8 cellular contexts compared by ENCODE assay signal in the genomic region with DNA sequence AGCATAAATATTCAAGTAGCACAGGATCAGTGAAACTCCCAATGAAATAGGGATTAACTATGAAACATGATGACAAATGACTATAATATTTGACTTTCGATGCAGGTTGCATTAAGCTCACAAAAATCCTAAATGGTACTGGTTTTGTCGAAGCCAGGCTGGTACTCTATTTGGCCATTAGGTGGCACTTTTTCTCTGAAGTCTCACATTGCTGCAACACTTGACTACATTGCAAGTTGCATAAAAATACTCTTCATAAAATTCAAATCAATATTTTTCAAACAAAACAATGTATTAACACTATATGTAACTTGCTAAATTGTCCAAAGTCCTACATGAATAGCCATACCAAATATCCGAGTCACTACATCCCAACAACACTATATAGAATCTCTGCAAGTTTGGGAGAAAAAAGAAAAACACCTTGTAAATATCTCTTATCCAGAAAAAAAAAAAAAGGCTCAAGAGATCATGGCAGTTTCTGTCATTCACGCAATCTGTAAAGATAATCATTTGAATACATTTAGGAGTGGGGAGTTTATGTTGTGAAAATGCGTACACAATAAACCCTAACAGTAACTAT. TPM values are rescaled to one million over a fixed set of nuclear protein-coding genes. Genes with fewer than 3 reads are reported as not detected.
DNase-seq lines count a peak whose midpoint lies in the region; ATAC-seq and TF ChIP-seq lines count a peak whose summit lies in the region.

No MANE protein-coding gene starts in this region.

- DNase-seq in A673 (ENCODE audit: low spot score): peak; percentile 57
- DNase-seq in RWPE2 (ENCODE audit: low spot score): no peak
- DNase-seq in erythroblast (lab: John Stamatoyannopoulos, UW): peak; percentile 61 to 68
- DNase-seq in myocyte (ENCODE audit: low read depth): peak; percentile 54
- no peak for DNase-seq in activated CD8-positive, alpha-beta memory T cell treated with anti-CD3 and anti-CD28 coated beads, Interleukin-2, amount 50 U/mL, for 48 hours

- H3K9me3 ChIP-seq in A673 (ENCODE audit: low read depth, low read length, poor library complexity, severe bottlenecking): no peaks in the 10 kb centered on the region
- H3K9me3 ChIP-seq in RWPE2 (ENCODE audit: severe bottlenecking): no peaks in the 10 kb centered on the region

- intact Hi-C loops in A673 (cut with micrococcal nuclease; ENCODE audit: unreplicated experiment): loop anchor here (1.0 kb wide), 2 partner anchors 238 to 254 kb away; no protein-coding TSS in a partner anchor

- peak; percentile 83 for TF ChIP-seq RAD21 in Ishikawa (IDR thresholded peaks at IDR 0.05; ENCODE audit: low read depth)

- POLR2A ChIA-PET in A673 (lab: Charles Lee; ENCODE audit: low non-redundant PET): no interaction called here

- H3K36me3 ChIP-seq in A673 (ENCODE audit: insufficient read depth, low read length, poor library complexity, severe bottlenecking) (peaks cover 54% of the 10 kb centered on the region), RWPE2 (ENCODE audit: low read depth) (peaks cover 94% of the 10 kb centered on the region)

- H3K27ac ChIP-seq in A673 (ENCODE audit: low read depth, low read length, poor library complexity, severe bottlenecking) (no peak overlapping the region), RWPE2 (ENCODE audit: poor library complexity, severe bottlenecking) (no peak overlapping the region)

- ATAC-seq in RWPE2 (ENCODE audit: low read depth) (peak; percentile 50; the same call in 1 of the 3 replicates), HG02973 (IDR thresholded peaks at IDR 0.05; ENCODE audit: unreplicated experiment) (no peak)

- no peak for TF ChIP-seq POLR2A in erythroblast (IDR thresholded peaks at IDR 0.05; ENCODE audit: low read length)

- H3K4me3 ChIP-seq in A673 (ENCODE audit: low read depth, low read length, poor library complexity, severe bottlenecking): no peak overlapping the region
- H3K4me3 ChIP-seq in RWPE2 (ENCODE audit: severe bottlenecking): no peak overlapping the region

- no peak for TF ChIP-seq EP300 in Ishikawa (IDR thresholded peaks at IDR 0.05; ENCODE audit: borderline replicate concordance)

- H3K4me1 ChIP-seq in A673 (ENCODE audit: insufficient read depth, low read length, poor library complexity, severe bottlenecking) (no peaks in the 10 kb centered on the region), RWPE2 (ENCODE audit: insufficient read depth, poor library complexity, severe bottlenecking) (no peaks in the 10 kb centered on the region)

- BruUV-seq in A673 (replicated peaks; lab: Mats Ljungman, UMichigan): no TSS peak

- CTCF ChIA-PET in A673 (lab: Charles Lee): interaction anchor here (0.7 to 2.9 kb wide), 6 partner anchors 12 to 259 kb away, joined by 3 to 27 read pairs (median 4); no protein-coding TSS in a partner anchor

- H3K27me3 ChIP-seq in A673 (replicated peaks; ENCODE audit: insufficient read depth, low read depth, low read length, poor library complexity) (no peaks in the 10 kb centered on the region), RWPE2 (ENCODE audit: insufficient read depth, poor library complexity, severe bottlenecking) (no peaks in the 10 kb centered on the region)

- TF ChIP-seq CTCF in A673 (conservative IDR thresholded peaks at IDR 0.05; ENCODE audit: low read depth, low read length) (peak; percentile 84), GM12801 (IDR thresholded peaks at IDR 0.05; ENCODE audit: extremely low read depth, insufficient read length) (peak; percentile 33), RWPE2 (IDR thresholded peaks at IDR 0.05; ENCODE audit: poor library complexity, severe bottlenecking) (peak; percentile 85)

TF ChIP-seq in Ishikawa, 13 proteins besides CTCF, POLR2A, EP300 and RAD21:
- TF ChIP-seq TAF1 (IDR thresholded peaks at IDR 0.05; ENCODE audit: low read depth): no peak
- TF ChIP-seq, protein P1, sequence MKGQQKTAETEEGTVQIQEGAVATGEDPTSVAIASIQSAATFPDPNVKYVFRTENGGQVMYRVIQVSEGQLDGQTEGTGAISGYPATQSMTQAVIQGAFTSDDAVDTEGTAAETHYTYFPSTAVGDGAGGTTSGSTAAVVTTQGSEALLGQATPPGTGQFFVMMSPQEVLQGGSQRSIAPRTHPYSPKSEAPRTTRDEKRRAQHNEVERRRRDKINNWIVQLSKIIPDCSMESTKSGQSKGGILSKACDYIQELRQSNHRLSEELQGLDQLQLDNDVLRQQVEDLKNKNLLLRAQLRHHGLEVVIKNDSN (IDR thresholded peaks at IDR 0.05): no peak
- TF ChIP-seq, protein P2, sequence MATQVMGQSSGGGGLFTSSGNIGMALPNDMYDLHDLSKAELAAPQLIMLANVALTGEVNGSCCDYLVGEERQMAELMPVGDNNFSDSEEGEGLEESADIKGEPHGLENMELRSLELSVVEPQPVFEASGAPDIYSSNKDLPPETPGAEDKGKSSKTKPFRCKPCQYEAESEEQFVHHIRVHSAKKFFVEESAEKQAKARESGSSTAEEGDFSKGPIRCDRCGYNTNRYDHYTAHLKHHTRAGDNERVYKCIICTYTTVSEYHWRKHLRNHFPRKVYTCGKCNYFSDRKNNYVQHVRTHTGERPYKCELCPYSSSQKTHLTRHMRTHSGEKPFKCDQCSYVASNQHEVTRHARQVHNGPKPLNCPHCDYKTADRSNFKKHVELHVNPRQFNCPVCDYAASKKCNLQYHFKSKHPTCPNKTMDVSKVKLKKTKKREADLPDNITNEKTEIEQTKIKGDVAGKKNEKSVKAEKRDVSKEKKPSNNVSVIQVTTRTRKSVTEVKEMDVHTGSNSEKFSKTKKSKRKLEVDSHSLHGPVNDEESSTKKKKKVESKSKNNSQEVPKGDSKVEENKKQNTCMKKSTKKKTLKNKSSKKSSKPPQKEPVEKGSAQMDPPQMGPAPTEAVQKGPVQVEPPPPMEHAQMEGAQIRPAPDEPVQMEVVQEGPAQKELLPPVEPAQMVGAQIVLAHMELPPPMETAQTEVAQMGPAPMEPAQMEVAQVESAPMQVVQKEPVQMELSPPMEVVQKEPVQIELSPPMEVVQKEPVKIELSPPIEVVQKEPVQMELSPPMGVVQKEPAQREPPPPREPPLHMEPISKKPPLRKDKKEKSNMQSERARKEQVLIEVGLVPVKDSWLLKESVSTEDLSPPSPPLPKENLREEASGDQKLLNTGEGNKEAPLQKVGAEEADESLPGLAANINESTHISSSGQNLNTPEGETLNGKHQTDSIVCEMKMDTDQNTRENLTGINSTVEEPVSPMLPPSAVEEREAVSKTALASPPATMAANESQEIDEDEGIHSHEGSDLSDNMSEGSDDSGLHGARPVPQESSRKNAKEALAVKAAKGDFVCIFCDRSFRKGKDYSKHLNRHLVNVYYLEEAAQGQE (IDR thresholded peaks at IDR 0.05; ENCODE audit: low read depth): no peak
- no peak for TF ChIP-seq TCF12 (IDR thresholded peaks at IDR 0.05; ENCODE audit: low read depth)
- no peak for TF ChIP-seq FOXM1 (IDR thresholded peaks at IDR 0.05; ENCODE audit: borderline replicate concordance, low read depth)
- no peak for TF ChIP-seq CREB1 (IDR thresholded peaks at IDR 0.05; ENCODE audit: low read depth)
- TF ChIP-seq EGR1 (IDR thresholded peaks at IDR 0.05): no peak
- TF ChIP-seq, protein P3, sequence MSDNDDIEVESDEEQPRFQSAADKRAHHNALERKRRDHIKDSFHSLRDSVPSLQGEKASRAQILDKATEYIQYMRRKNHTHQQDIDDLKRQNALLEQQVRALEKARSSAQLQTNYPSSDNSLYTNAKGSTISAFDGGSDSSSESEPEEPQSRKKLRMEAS (IDR thresholded peaks at IDR 0.05): no peak
- no peak for TF ChIP-seq YY1 (IDR thresholded peaks at IDR 0.05; ENCODE audit: low read depth)
- no peak for TF ChIP-seq TEAD4 (IDR thresholded peaks at IDR 0.05)
- TF ChIP-seq NFIC (IDR thresholded peaks at IDR 0.05): no peak
- TF ChIP-seq ZBTB7A (IDR thresholded peaks at IDR 0.05; ENCODE audit: low read depth): no peak
- TF ChIP-seq CEBPB (IDR thresholded peaks at IDR 0.05): no peak
TF ChIP-seq in Ishikawa: peak in this region for 0.

RNA-seq across cellular contexts. Expression of a gene that starts 9.5 kb away (rescaled TPM):
- total RNA-seq in A673 (2021) (25.9 and 26.5 TPM in 2 replicates), myocyte (9.4 and 16.2 TPM in 2 replicates)
- 4.4 TPM for polyA plus RNA-seq in myocyte (2012)

Comparison
In these comparisons a context has a peak if more than half of its experiments do, and no peak if none do; other contexts are left out.
1. DNase-seq: peak in A673 (single experiment), erythroblast (2 of 2) and myocyte (single experiment); none in RWPE2 (single experiment) and activated CD8-positive, alpha-beta memory T cell treated with anti-CD3 and anti-CD28 coated beads, Interleukin-2, amount 50 U/mL, for 48 hours (single experiment).
2. CTCF ChIP-seq: peak in every context shown above with its lines; median percentile 85 in RWPE2; 84 in A673; 33 in GM12801.